ENCODE assay signal across 12 cellular contexts in genomic region chr2:27261926-27262298, GRCh38. TPM values are rescaled to one million over a fixed set of nuclear protein-coding genes. Genes with fewer than 3 reads are reported as not detected.
A peak's percentile ranks its signal among the peaks of the same experiment; 100 is the strongest.
DNase-seq lines count a peak whose midpoint lies in the region; TF ChIP-seq lines count a peak whose summit lies in the region.
"Had no signal": no experiment of that assay in that cellular context is flagged by ENCODE, and none has a peak within 500 bp of the region (broad histone marks: within the 10 kb centered on the region; RNA-seq: fewer than 3 reads in every experiment).

No MANE protein-coding gene starts in this region.

- DNase-seq in activated CD4-positive, alpha-beta T cell treated with anti-CD3 and anti-CD28 coated beads, Interleukin-2, amount 10 ng/mL, durations not matched to agents 7 days and 5 days = no peak
- DNase-seq in activated CD4-positive, alpha-beta T cell treated with anti-CD3 and anti-CD28 coated beads, Interleukin-2, amount 50 U/mL, for 1 hour = no peak
- peak; percentile 18 for DNase-seq in activated CD4-positive, alpha-beta memory T cell treated with anti-CD3 and anti-CD28 coated beads for 36 hours
- DNase-seq in stomach (no peak), NK-92 (lab: John Stamatoyannopoulos, UW; ENCODE audit: unreplicated experiment) (no peak), GM13977 (ENCODE audit: low spot score) (no peak), Ammon's horn (ENCODE audit: low spot score) (no peak)
- DNase-seq: NCI-H1694 treated with DMSO at 0.1 percent for 48 hours; stimulated activated CD4-positive, alpha-beta T cell treated with anti-CD3 and anti-CD28 coated beads, Interleukin-12 subunit alpha, Interleukin-12 subunit beta, amount 100 ng/mL, for 4 hours had no signal

- H3K27ac Mint-ChIP-seq in activated CD4-positive, alpha-beta T cell treated with anti-CD3 and anti-CD28 coated beads, Interleukin-2, amount 10 ng/mL, durations not matched to agents 7 days and 5 days = no peak overlapping the region
- no peak overlapping the region for H3K27ac Mint-ChIP-seq in activated CD4-positive, alpha-beta memory T cell treated with anti-CD3 and anti-CD28 coated beads for 36 hours

- CTCF ChIA-PET in activated CD4-positive, alpha-beta T cell treated with anti-CD3 and anti-CD28 coated beads, Interleukin-2, amount 10 ng/mL, durations not matched to agents 7 days and 5 days (lab: Charles Lee) = interaction anchor here (1.1 to 1.3 kb wide), 2 partner anchors 10 to 41 kb away, joined by 3 to 5 read pairs; no protein-coding TSS in a partner anchor
- CTCF ChIA-PET in activated CD4-positive, alpha-beta memory T cell treated with anti-CD3 and anti-CD28 coated beads for 36 hours (lab: Charles Lee) = interaction anchor here (7.9 kb wide), 1 partner anchor 19 kb away, joined by 94 read pairs; the partner anchor contains the start of gene TRIM54

- H3K27me3 ChIP-seq in stomach = peaks cover 34 to 100% (median 80%) of the 10 kb centered on the region in 3 donors

- H3K27ac ChIP-seq in stomach = no peak overlapping the region
- H3K27ac ChIP-seq: vagina had no signal

- 2 to 6% (median 4%) methylated on average over 15 to 40 of the region's 40 CpGs for WGBS in stomach, 5 donors

- intact Hi-C loops in activated CD4-positive, alpha-beta memory T cell treated with anti-CD3 and anti-CD28 coated beads for 36 hours (cut with micrococcal nuclease) = loop anchor here (2.0 kb wide), 2 partner anchors 19 to 49 kb away; partner anchors contain the start of genes ATRAID and SLC5A6
- intact Hi-C loops in stomach (cut with DNase I; ENCODE audit: low total_unique reads) = no loop called here

- no peaks in the 10 kb centered on the region for H3K9me3 ChIP-seq in stomach
- H3K9me3 ChIP-seq: vagina had no signal

- H3K36me3 Mint-ChIP-seq in activated CD4-positive, alpha-beta T cell treated with anti-CD3 and anti-CD28 coated beads, Interleukin-2, amount 10 ng/mL, durations not matched to agents 7 days and 5 days (ENCODE audit: low read depth) = peaks cover 2% of the 10 kb centered on the region
- no peaks in the 10 kb centered on the region for H3K36me3 Mint-ChIP-seq in activated CD4-positive, alpha-beta memory T cell treated with anti-CD3 and anti-CD28 coated beads for 36 hours

- H3K4me3 Mint-ChIP-seq in activated CD4-positive, alpha-beta T cell treated with anti-CD3 and anti-CD28 coated beads, Interleukin-2, amount 10 ng/mL, durations not matched to agents 7 days and 5 days = peak overlapping the region; percentile 59
- H3K4me3 Mint-ChIP-seq in activated CD4-positive, alpha-beta memory T cell treated with anti-CD3 and anti-CD28 coated beads for 36 hours = peak overlapping the region; percentile 38

- in situ Hi-C loops in GM13977 (cut with MboI; ENCODE audit: low pct_unique_long_range_greater_than_20kb, low sequenced_read_pairs, unreplicated experiment) = no loop called here

- peaks cover 35 to 40% (median 39%) of the 10 kb centered on the region in 4 donors for H3K4me1 ChIP-seq in stomach

- TF ChIP-seq EP300 in stomach (IDR thresholded peaks at IDR 0.05) = no peak

- TF ChIP-seq POLR2A in stomach (IDR thresholded peaks at IDR 0.05) = no peak

- peaks cover 53% of the 10 kb centered on the region for H3K27me3 Mint-ChIP-seq in activated CD4-positive, alpha-beta T cell treated with anti-CD3 and anti-CD28 coated beads, Interleukin-2, amount 10 ng/mL, durations not matched to agents 7 days and 5 days
- H3K27me3 Mint-ChIP-seq in activated CD4-positive, alpha-beta memory T cell treated with anti-CD3 and anti-CD28 coated beads for 36 hours = peaks cover 55% of the 10 kb centered on the region

- peak overlapping the region; percentile 24 for H3K4me3 ChIP-seq in iPS-11a (ENCODE audit: low read depth, low read length)
- peak overlapping the region; percentile 42 to 64 (median 52) for H3K4me3 ChIP-seq in stomach

- no peaks in the 10 kb centered on the region for H3K36me3 ChIP-seq in stomach
- H3K36me3 ChIP-seq: vagina had no signal

- no peaks in the 10 kb centered on the region for H3K9me3 Mint-ChIP-seq in activated CD4-positive, alpha-beta T cell treated with anti-CD3 and anti-CD28 coated beads, Interleukin-2, amount 10 ng/mL, durations not matched to agents 7 days and 5 days
- H3K9me3 Mint-ChIP-seq in activated CD4-positive, alpha-beta memory T cell treated with anti-CD3 and anti-CD28 coated beads for 36 hours = no peaks in the 10 kb centered on the region

- TF ChIP-seq CTCF in stomach (IDR thresholded peaks at IDR 0.05) = no peak
- no peak for TF ChIP-seq CTCF in GM13977 (IDR thresholded peaks at IDR 0.05; ENCODE audit: extremely low read depth, insufficient read depth, missing control alignments)

- POLR2A ChIA-PET in activated CD4-positive, alpha-beta T cell treated with anti-CD3 and anti-CD28 coated beads, Interleukin-2, amount 10 ng/mL, durations not matched to agents 7 days and 5 days (lab: Charles Lee) = no interaction called here
- POLR2A ChIA-PET in activated CD4-positive, alpha-beta memory T cell treated with anti-CD3 and anti-CD28 coated beads for 36 hours (lab: Charles Lee) = no interaction called here

- peaks cover 27% of the 10 kb centered on the region for H3K4me1 Mint-ChIP-seq in activated CD4-positive, alpha-beta T cell treated with anti-CD3 and anti-CD28 coated beads, Interleukin-2, amount 10 ng/mL, durations not matched to agents 7 days and 5 days
- H3K4me1 Mint-ChIP-seq in activated CD4-positive, alpha-beta memory T cell treated with anti-CD3 and anti-CD28 coated beads for 36 hours (ENCODE audit: low read depth) = peaks cover 23% of the 10 kb centered on the region

RNA-seq across cellular contexts. Expression of gene SLC30A3, which starts 0.9 kb away (rescaled TPM):
- under 1 TPM; 0.23 to 0.45 TPM for total RNA-seq in activated CD4-positive, alpha-beta T cell treated with anti-CD3 and anti-CD28 coated beads, Interleukin-2, amount 10 ng/mL, durations not matched to agents 7 days and 5 days
- total RNA-seq in activated CD4-positive, alpha-beta memory T cell treated with anti-CD3 and anti-CD28 coated beads for 36 hours = under 1 TPM; 0.86 to 0.90 TPM
- total RNA-seq in stomach = not detected
- not detected for polyA plus RNA-seq in stomach

RNA-seq across cellular contexts. Expression of gene DNAJC5G, which starts 13.3 kb away (rescaled TPM):
- not detected for total RNA-seq in activated CD4-positive, alpha-beta T cell treated with anti-CD3 and anti-CD28 coated beads, Interleukin-2, amount 10 ng/mL, durations not matched to agents 7 days and 5 days
- total RNA-seq in activated CD4-positive, alpha-beta memory T cell treated with anti-CD3 and anti-CD28 coated beads for 36 hours = under 1 TPM in 1 of 2 experiments, not detected in 1; 0.19 TPM
- total RNA-seq in stomach = not detected
- not detected for polyA plus RNA-seq in stomach
- total RNA-seq: lung had no signal
- polyA plus RNA-seq: lung had no signal

RNA-seq across cellular contexts. Expression of gene TRIM54, which starts 20.3 kb away (rescaled TPM):
- total RNA-seq in activated CD4-positive, alpha-beta T cell treated with anti-CD3 and anti-CD28 coated beads, Interleukin-2, amount 10 ng/mL, durations not matched to agents 7 days and 5 days = not detected
- total RNA-seq in activated CD4-positive, alpha-beta memory T cell treated with anti-CD3 and anti-CD28 coated beads for 36 hours = not detected
- total RNA-seq in stomach = under 1 TPM in 1 of 5 donors, not detected in 4; 0.87 TPM
- under 1 TPM; 0.13 to 0.61 (median 0.25) TPM for polyA plus RNA-seq in stomach

RNA-seq across cellular contexts. Expression of gene CAD, which starts 44.7 kb away (rescaled TPM):
- total RNA-seq in activated CD4-positive, alpha-beta T cell treated with anti-CD3 and anti-CD28 coated beads, Interleukin-2, amount 10 ng/mL, durations not matched to agents 7 days and 5 days = 10 to 100 TPM; 63.7 to 66.1 TPM
- 100 to 1,000 TPM in 1 of 2 experiments, 10 to 100 TPM in 1; 99.7 to 102 TPM for total RNA-seq in activated CD4-positive, alpha-beta memory T cell treated with anti-CD3 and anti-CD28 coated beads for 36 hours
- 100 to 1,000 TPM in 2 of 5 donors, 10 to 100 TPM in 3; 12.2 to 130 (median 78.2) TPM for total RNA-seq in stomach
- 10 to 100 TPM in 1 of 3 donors, 1 to 10 TPM in 2; 4.4 to 16.5 (median 6.5) TPM for polyA plus RNA-seq in stomach

RNA-seq across cellular contexts. Expression of gene UCN, which starts 46.3 kb away (rescaled TPM):
- 1 to 10 TPM; 2.3 to 2.8 TPM for total RNA-seq in activated CD4-positive, alpha-beta T cell treated with anti-CD3 and anti-CD28 coated beads, Interleukin-2, amount 10 ng/mL, durations not matched to agents 7 days and 5 days
- 1 to 10 TPM; 1.8 to 1.9 TPM for total RNA-seq in activated CD4-positive, alpha-beta memory T cell treated with anti-CD3 and anti-CD28 coated beads for 36 hours
- 1 to 10 TPM in 1 of 5 donors, not detected in 4; 6.7 TPM for total RNA-seq in stomach
- polyA plus RNA-seq in stomach = 1 to 10 TPM in 2 of 3 donors, not detected in 1; 3.5 to 4.1 TPM
